8 cellular contexts compared by ENCODE assay signal in the genomic region with DNA sequence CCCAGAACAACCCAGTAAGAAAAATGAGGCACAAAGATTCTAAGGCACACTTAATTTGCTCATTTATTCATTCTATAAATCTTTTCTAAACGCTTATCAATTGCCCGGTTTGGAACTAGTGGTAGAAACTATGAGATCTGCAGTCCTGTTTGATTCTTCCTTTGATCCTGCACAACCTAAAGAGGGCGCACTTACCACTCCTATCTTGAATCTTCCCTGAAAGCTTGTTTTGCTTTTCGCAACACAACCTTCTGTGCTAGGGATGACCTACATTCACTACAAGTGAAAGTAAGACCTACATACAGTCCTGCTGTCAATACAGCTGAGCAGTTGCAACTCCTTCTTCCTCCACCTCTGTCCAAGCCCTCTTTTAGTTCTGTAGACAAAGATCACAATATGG. TPM values are rescaled to one million over a fixed set of nuclear protein-coding genes. Genes with fewer than 3 reads are reported as not detected.
DNase-seq lines count a peak whose midpoint lies in the region; ATAC-seq and TF ChIP-seq lines count a peak whose summit lies in the region.

No MANE protein-coding gene starts in this region.

- no peak for TF ChIP-seq POLR2A in lower leg skin (IDR thresholded peaks at IDR 0.05)

- ATAC-seq in HG03565 (IDR thresholded peaks at IDR 0.05; ENCODE audit: unreplicated experiment): no peak

- intact Hi-C loops in lower leg skin (cut with DNase I; ENCODE audit: low total_unique reads): no loop called here

- DNase-seq in AG09319 (ENCODE audit: extremely low read depth, low read depth) (no peak), HT-29 (ENCODE audit: low spot score) (peak; percentile 69), T-helper 22 cell (ENCODE audit: low read depth) (peak; percentile 10), fibroblast of the conjunctiva (ENCODE audit: low read depth) (peak; percentile 38), lower leg skin (ENCODE audit: low spot score in 2 of 2) (no peak)
- DNase-seq in stimulated activated CD8-positive, alpha-beta memory T cell treated with anti-CD3 and anti-CD28 coated beads, Interleukin-4, amount 100 ng/mL, for 48 hours: peak; percentile 35

- WGBS in lower leg skin, 2 donors: 55 to 60% methylated on average over 4 of the region's 4 CpGs

- H3K4me3 ChIP-seq in GM12875 (ENCODE audit: low read depth, low read length) (no peak overlapping the region), lower leg skin (ENCODE audit: low read depth, poor library complexity, severe bottlenecking) (no peak overlapping the region)

- TF ChIP-seq CTCF in AG09319 (IDR thresholded peaks at IDR 0.05; ENCODE audit: low read depth, low read length) (peak; percentile 31), GM12875 (IDR thresholded peaks at IDR 0.05; ENCODE audit: borderline replicate concordance, insufficient read depth, low read depth, low read length) (peak; percentile 53), lower leg skin (IDR thresholded peaks at IDR 0.05) (no peak)

RNA-seq across cellular contexts. Expression of gene ARL4A, which starts 12.6 kb away (rescaled TPM):
- total RNA-seq in HT-29 (2014; rRNA removed; shearing (Covaris generic)): 24.2 and 26.8 TPM in 2 replicates
- 100 to 1,000 TPM in 3 of 4 donors, 10 to 100 TPM in 1; 94.9 to 253 (median 143) TPM for total RNA-seq in lower leg skin

Comparison
In these comparisons a context has a peak if more than half of its experiments do, and no peak if none do; other contexts are left out.
1. DNase-seq: peak in HT-29 (single experiment), T-helper 22 cell (single experiment), fibroblast of the conjunctiva (single experiment) and stimulated activated CD8-positive, alpha-beta memory T cell treated with anti-CD3 and anti-CD28 coated beads, Interleukin-4, amount 100 ng/mL, for 48 hours (single experiment); none in AG09319 (single experiment) and lower leg skin (0 of 2).
2. CTCF ChIP-seq: peak in AG09319 (single experiment) and GM12875 (single experiment); none in lower leg skin (0 of 3).